ENCODE assay signal across 1 cellular context in the genomic region with DNA sequence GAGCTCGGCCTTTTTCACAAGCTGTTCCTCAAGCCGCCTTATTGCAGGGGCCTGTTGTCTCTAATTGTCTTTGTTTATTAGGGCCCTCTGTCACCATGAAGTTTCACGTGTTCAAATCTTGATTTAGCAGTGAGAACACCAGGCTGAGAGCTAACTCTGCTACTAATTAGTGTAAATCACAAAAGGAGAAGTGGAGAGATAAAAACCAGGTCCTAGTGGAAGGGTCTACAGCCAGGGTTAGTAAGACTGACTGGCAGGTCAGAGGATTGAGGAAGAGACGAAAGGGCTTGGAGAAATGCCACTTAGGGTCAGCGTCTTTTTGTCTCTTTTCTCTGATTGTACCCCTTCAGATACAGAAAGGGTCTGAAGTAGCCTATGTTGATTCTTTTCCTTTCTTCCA.
TF ChIP-seq lines count a peak whose summit lies in the region.

No MANE protein-coding gene starts in this region.

TF ChIP-seq in HepG2, 621 proteins besides CTCF, POLR2A, EP300 and RAD21:
- TF ChIP-seq, protein P1, sequence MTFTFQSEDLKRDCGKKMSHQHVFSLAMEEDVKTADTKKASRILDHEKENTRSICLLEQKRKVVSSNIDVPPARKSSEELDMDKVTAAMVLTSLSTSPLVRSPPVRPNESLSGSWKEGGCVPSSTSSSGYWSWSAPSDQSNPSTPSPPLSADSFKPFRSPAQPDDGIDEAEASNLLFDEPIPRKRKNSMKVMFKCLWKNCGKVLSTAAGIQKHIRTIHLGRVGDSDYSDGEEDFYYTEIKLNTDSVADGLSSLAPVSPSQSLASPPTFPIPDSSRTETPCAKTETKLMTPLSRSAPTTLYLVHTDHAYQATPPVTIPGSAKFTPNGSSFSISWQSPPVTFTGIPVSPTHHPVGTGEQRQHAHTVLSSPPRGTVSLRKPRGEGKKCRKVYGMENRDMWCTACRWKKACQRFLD (CRISPR knock-in tag; IDR thresholded peaks at IDR 0.05; ENCODE audit: borderline replicate concordance): no peak
- no peak for TF ChIP-seq ZNF326 (CRISPR knock-in tag; IDR thresholded peaks at IDR 0.05; ENCODE audit: borderline replicate concordance)
- no peak for TF ChIP-seq ZNF607 (CRISPR knock-in tag; IDR thresholded peaks at IDR 0.05; ENCODE audit: borderline replicate concordance)
- TF ChIP-seq, protein P2, sequence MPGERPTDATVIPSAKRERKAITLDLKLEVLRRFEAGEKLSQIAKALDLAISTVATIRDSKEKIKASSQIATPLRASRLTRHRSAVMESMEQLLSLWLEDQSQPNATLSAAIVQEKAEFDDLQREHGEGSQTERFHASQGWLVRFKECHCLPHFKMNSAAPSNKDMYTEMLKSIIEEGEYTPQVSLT (CRISPR knock-in tag; IDR thresholded peaks at IDR 0.05; ENCODE audit: borderline replicate concordance, low read depth): no peak
- no peak for TF ChIP-seq ZNF296 (CRISPR knock-in tag; conservative IDR thresholded peaks at IDR 0.05)
- no peak for TF ChIP-seq ZBTB3 (CRISPR knock-in tag; IDR thresholded peaks at IDR 0.05; ENCODE audit: borderline replicate concordance, low read depth)
- TF ChIP-seq, protein P3, sequence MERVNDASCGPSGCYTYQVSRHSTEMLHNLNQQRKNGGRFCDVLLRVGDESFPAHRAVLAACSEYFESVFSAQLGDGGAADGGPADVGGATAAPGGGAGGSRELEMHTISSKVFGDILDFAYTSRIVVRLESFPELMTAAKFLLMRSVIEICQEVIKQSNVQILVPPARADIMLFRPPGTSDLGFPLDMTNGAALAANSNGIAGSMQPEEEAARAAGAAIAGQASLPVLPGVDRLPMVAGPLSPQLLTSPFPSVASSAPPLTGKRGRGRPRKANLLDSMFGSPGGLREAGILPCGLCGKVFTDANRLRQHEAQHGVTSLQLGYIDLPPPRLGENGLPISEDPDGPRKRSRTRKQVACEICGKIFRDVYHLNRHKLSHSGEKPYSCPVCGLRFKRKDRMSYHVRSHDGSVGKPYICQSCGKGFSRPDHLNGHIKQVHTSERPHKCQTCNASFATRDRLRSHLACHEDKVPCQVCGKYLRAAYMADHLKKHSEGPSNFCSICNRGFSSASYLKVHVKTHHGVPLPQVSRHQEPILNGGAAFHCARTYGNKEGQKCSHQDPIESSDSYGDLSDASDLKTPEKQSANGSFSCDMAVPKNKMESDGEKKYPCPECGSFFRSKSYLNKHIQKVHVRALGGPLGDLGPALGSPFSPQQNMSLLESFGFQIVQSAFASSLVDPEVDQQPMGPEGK (CRISPR knock-in tag; IDR thresholded peaks at IDR 0.05): no peak
- TF ChIP-seq CEBPG (CRISPR knock-in tag; IDR thresholded peaks at IDR 0.05): no peak
- no peak for TF ChIP-seq YEATS4 (CRISPR knock-in tag; IDR thresholded peaks at IDR 0.05; ENCODE audit: borderline replicate concordance)
- no peak for TF ChIP-seq ZNF354B (CRISPR knock-in tag; IDR thresholded peaks at IDR 0.05)
- no peak for TF ChIP-seq ZNF468 (CRISPR knock-in tag; IDR thresholded peaks at IDR 0.05)
- TF ChIP-seq TEAD3 (CRISPR knock-in tag; optimal IDR thresholded peaks at IDR 0.05; ENCODE audit: borderline replicate concordance): no peak
- TF ChIP-seq FOXA1 (IDR thresholded peaks at IDR 0.05): no peak
- TF ChIP-seq FOXA1 (CRISPR knock-in tag; IDR thresholded peaks at IDR 0.05): no peak
- TF ChIP-seq, protein P4, sequence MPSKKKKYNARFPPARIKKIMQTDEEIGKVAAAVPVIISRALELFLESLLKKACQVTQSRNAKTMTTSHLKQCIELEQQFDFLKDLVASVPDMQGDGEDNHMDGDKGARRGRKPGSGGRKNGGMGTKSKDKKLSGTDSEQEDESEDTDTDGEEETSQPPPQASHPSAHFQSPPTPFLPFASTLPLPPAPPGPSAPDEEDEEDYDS (CRISPR knock-in tag; IDR thresholded peaks at IDR 0.05): no peak
- TF ChIP-seq SSRP1 (CRISPR knock-in tag; IDR thresholded peaks at IDR 0.05): no peak
- no peak for TF ChIP-seq POLR2AphosphoS5 (IDR thresholded peaks at IDR 0.05; ENCODE audit: low read depth, low read length)
- TF ChIP-seq, protein P5, sequence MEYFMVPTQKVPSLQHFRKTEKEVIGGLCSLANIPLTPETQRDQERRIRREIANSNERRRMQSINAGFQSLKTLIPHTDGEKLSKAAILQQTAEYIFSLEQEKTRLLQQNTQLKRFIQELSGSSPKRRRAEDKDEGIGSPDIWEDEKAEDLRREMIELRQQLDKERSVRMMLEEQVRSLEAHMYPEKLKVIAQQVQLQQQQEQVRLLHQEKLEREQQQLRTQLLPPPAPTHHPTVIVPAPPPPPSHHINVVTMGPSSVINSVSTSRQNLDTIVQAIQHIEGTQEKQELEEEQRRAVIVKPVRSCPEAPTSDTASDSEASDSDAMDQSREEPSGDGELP (IDR thresholded peaks at IDR 0.05; ENCODE audit: borderline replicate concordance, low read depth): no peak
- no peak for TF ChIP-seq RXRA (CRISPR knock-in tag; IDR thresholded peaks at IDR 0.05)
